16 cellular contexts compared by ENCODE assay signal in genomic region chr20:41228858-41229257, GRCh38.
DNase-seq lines count a peak whose midpoint lies in the region; ATAC-seq and TF ChIP-seq lines count a peak whose summit lies in the region.
"Had no signal": no experiment of that assay in that cellular context is flagged by ENCODE, and none has a peak within 500 bp of the region (broad histone marks: within the 10 kb centered on the region; RNA-seq: fewer than 3 reads in every experiment).

No MANE protein-coding gene starts in this region.

- DNase-seq in DMS 273 treated with DMSO at 0.1 percent for 48 hours (lab: John Stamatoyannopoulos, UW) (peak; percentile 29), choroid plexus epithelial cell (ENCODE audit: low read depth) (peak; percentile 26), COLO829 (ENCODE audit: low spot score) (no peak), 8988T (no peak), RPMI8226 (no peak)
- DNase-seq: activated T-cell treated with anti-CD3 and anti-CD28 coated beads, Interleukin-2, amount 50 U/mL, for 72 hours; amniotic stem cell; cerebellar nuclear complex; IMR-90; NCI-H1092; NCI-H2227 treated with DMSO at 0.1 percent for 48 hours; retina; SK-N-SH had no signal

- ATAC-seq in GM19438 (IDR thresholded peaks at IDR 0.05; ENCODE audit: low read depth, unreplicated experiment) (peak; percentile 79), HG03175 (IDR thresholded peaks at IDR 0.05; ENCODE audit: unreplicated experiment) (peak; percentile 67), HG02870 (IDR thresholded peaks at IDR 0.05; ENCODE audit: unreplicated experiment) (no peak)
- ATAC-seq: activated T-cell treated with anti-CD3 and anti-CD28 coated beads, Interleukin-2, amount 50 U/mL, for 72 hours had no signal

- TF ChIP-seq CTCF in choroid plexus epithelial cell (conservative IDR thresholded peaks at IDR 0.05; ENCODE audit: low read depth, low read length) = no peak

- no peak overlapping the region for H3K4me3 ChIP-seq in choroid plexus epithelial cell (ENCODE audit: low read depth, low read length)

Comparison
In these comparisons a context has a peak if more than half of its experiments do, and no peak if none do; other contexts are left out.
1. DNase-seq: peak in DMS 273 treated with DMSO at 0.1 percent for 48 hours (single experiment) and choroid plexus epithelial cell (single experiment); none in COLO829 (single experiment), 8988T (single experiment) and RPMI8226 (single experiment).